In the genomic region with DNA sequence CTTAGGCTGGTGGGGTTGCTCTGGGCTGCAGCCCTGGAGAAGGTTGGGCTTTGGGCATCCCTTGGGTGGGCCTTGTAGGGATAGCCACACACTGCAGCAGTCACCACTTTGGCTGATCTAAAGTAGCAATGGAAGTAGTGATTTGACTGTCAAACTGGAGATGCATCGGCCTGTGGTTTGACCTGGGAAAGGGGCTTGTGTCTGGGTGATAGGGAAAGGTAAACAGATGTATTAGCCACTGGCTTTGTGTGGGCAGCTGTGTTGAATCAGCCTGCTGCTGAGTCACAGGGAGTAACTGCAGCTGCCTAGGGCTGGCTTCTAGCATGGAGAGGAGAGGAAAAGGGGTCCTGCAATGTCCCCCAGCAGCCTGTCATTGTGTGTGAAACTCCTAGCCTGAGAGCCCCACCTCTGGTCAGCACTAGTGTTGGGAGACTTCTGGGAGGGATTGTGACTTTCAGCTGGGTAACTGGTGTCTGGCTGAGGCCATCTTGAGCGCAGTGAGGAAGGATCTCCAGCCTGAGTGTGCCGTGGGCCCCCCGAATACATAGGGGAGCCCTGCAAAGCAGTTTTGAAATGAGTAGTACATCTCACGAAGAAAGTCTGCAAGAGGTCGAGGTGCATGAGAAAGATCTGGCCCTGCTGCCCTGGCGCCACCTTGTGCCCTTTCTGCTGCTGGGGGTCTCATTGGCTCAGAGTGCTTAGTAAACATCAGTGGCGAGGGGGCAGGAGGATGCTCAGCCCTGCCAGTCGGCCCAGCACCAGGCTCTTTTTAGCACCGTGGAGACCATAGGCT, we compare ENCODE assay signal across 9 cellular contexts.
A peak's percentile ranks its signal among the peaks of the same experiment; 100 is the strongest.
DNase-seq lines count a peak whose midpoint lies in the region; TF ChIP-seq lines count a peak whose summit lies in the region.
"Had no signal": no experiment of that assay in that cellular context is flagged by ENCODE, and none has a peak within 500 bp of the region (broad histone marks: within the 10 kb centered on the region; RNA-seq: fewer than 3 reads in every experiment).

No MANE protein-coding gene starts in this region.

- no peak overlapping the region for H2BK120ac ChIP-seq in mesenchymal stem cell (ENCODE audit: low read depth, low read length)

- peak overlapping the region; percentile 53 for H3K9ac ChIP-seq in mesenchymal stem cell (ENCODE audit: low read length)

- no peaks in the 10 kb centered on the region for H3K79me1 ChIP-seq in mesenchymal stem cell (replicated peaks; ENCODE audit: low read length, poor library complexity, severe bottlenecking)

- H2AK5ac ChIP-seq in mesenchymal stem cell (ENCODE audit: low read length, severe bottlenecking) = peak overlapping the region; percentile 78

- H3K27me3 ChIP-seq in mesenchymal stem cell (ENCODE audit: control insufficient read depth in 1 of 2, insufficient read depth in 1 of 2, low read length in 2 of 2) (no peaks in the 10 kb centered on the region), thyroid gland (no peaks in the 10 kb centered on the region)

- no peak for TF ChIP-seq POLR2A in thyroid gland (IDR thresholded peaks at IDR 0.05)

- DNase-seq in GM04504 (ENCODE audit: low read depth) (peak; percentile 35), HCEC 1CT (peak; percentile 87), mesenchymal stem cell (peak; percentile 96), GF-D8 (lab: John Stamatoyannopoulos, UW) (no peak), thyroid gland (no peak), posterior cingulate gyrus (no peak)
- peak; percentile 7 for DNase-seq in T-helper 2 cell treated with Interferon-gamma antibody and Interleukin-4, amounts not matched to agents 5 μg/mL and 100 μg/mL, for 36 hours (ENCODE audit: low spot score)

- H3K4ac ChIP-seq in mesenchymal stem cell (ENCODE audit: low read depth in 1 of 2, low read length in 2 of 2) = peak overlapping the region; percentile 46 to 97

- no peaks in the 10 kb centered on the region for H3K4me1 Mint-ChIP-seq in T-helper 2 cell treated with Interferon-gamma antibody and Interleukin-4, amounts not matched to agents 5 μg/mL and 100 μg/mL, for 36 hours (ENCODE audit: low read depth)

- intact Hi-C loops in thyroid gland (cut with DNase I) (no loop called here), posterior cingulate gyrus (cut with DNase I) (no loop called here)

- H3K4me2 ChIP-seq in mesenchymal stem cell (ENCODE audit: low read length, poor library complexity, severe bottlenecking) = no peak overlapping the region

- H2BK12ac ChIP-seq in mesenchymal stem cell (ENCODE audit: low read length in 2 of 2) = peak overlapping the region; percentile 12 to 100

- H3K9me3 Mint-ChIP-seq in T-helper 2 cell treated with Interferon-gamma antibody and Interleukin-4, amounts not matched to agents 5 μg/mL and 100 μg/mL, for 36 hours = no peaks in the 10 kb centered on the region
- H3K9me3 Mint-ChIP-seq: memory B cell had no signal

- H3K14ac ChIP-seq in mesenchymal stem cell (ENCODE audit: low read length in 2 of 2) = peak overlapping the region in 1 of 2 experiments; percentile 82

- H3K27me3 Mint-ChIP-seq in T-helper 2 cell treated with Interferon-gamma antibody and Interleukin-4, amounts not matched to agents 5 μg/mL and 100 μg/mL, for 36 hours (ENCODE audit: low read depth) = no peaks in the 10 kb centered on the region

- H4K8ac ChIP-seq in mesenchymal stem cell (ENCODE audit: low read length) = peak overlapping the region; percentile 38

- H3K27ac ChIP-seq in mesenchymal stem cell (ENCODE audit: low read length, poor library complexity, severe bottlenecking) (peak overlapping the region; percentile 93), thyroid gland (no peak overlapping the region)
- H3K27ac ChIP-seq: SK-N-MC had no signal

- H2BK15ac ChIP-seq in mesenchymal stem cell (ENCODE audit: low read depth, poor library complexity, severe bottlenecking) = peak overlapping the region; percentile 71

- WGBS in mesenchymal stem cell = 52% methylated on average over 10 of the region's 10 CpGs
- WGBS in thyroid gland, 2 donors = 87 to 88% methylated on average over 10 of the region's 10 CpGs

- H2BK5ac ChIP-seq in mesenchymal stem cell (ENCODE audit: low read depth, low read length, poor library complexity, severe bottlenecking) = peak overlapping the region; percentile 9

- H3K9me3 ChIP-seq in mesenchymal stem cell (ENCODE audit: control insufficient read depth, low read length) (peaks cover 4% of the 10 kb centered on the region), thyroid gland (no peaks in the 10 kb centered on the region)

- H3K27ac Mint-ChIP-seq in T-helper 2 cell treated with Interferon-gamma antibody and Interleukin-4, amounts not matched to agents 5 μg/mL and 100 μg/mL, for 36 hours = no peak overlapping the region
- H3K27ac Mint-ChIP-seq: memory B cell had no signal

- peak overlapping the region; percentile 74 for H4K91ac ChIP-seq in mesenchymal stem cell (ENCODE audit: low read length)

- peaks cover 6 to 90% of the 10 kb centered on the region in 2 experiments for H3K36me3 ChIP-seq in mesenchymal stem cell (ENCODE audit: control insufficient read depth in 1 of 2, insufficient read depth in 2 of 2, low read depth in 1 of 2, low read length in 2 of 2)
- no peaks in the 10 kb centered on the region for H3K36me3 ChIP-seq in thyroid gland

- H3K36me3 Mint-ChIP-seq in T-helper 2 cell treated with Interferon-gamma antibody and Interleukin-4, amounts not matched to agents 5 μg/mL and 100 μg/mL, for 36 hours (ENCODE audit: low read depth) = no peaks in the 10 kb centered on the region
- H3K36me3 Mint-ChIP-seq: memory B cell had no signal

- H3K4me1 ChIP-seq in mesenchymal stem cell (ENCODE audit: control insufficient read depth, insufficient read depth, low read depth, low read length) (peaks cover 24% of the 10 kb centered on the region), thyroid gland (no peaks in the 10 kb centered on the region)

- no peak overlapping the region for H2AFZ ChIP-seq in mesenchymal stem cell (ENCODE audit: low read depth, low read length)

- H3K4me3 Mint-ChIP-seq in T-helper 2 cell treated with Interferon-gamma antibody and Interleukin-4, amounts not matched to agents 5 μg/mL and 100 μg/mL, for 36 hours = no peak overlapping the region
- H3K4me3 Mint-ChIP-seq: memory B cell had no signal

- H3K23ac ChIP-seq in mesenchymal stem cell (ENCODE audit: low read length in 2 of 2) = no peak overlapping the region

- peak overlapping the region; percentile 74 to 100 for H3K18ac ChIP-seq in mesenchymal stem cell (ENCODE audit: low read depth in 1 of 2, low read length in 2 of 2)

- no peak for TF ChIP-seq CTCF in thyroid gland (IDR thresholded peaks at IDR 0.05)

- H3K4me3 ChIP-seq in mesenchymal stem cell (ENCODE audit: insufficient read depth in 1 of 2, low read depth in 1 of 2, low read length in 2 of 2) = no peak overlapping the region
- no peak overlapping the region for H3K4me3 ChIP-seq in thyroid gland (replicated peaks in 1 of 3)
- H3K4me3 ChIP-seq: SK-N-MC had no signal

Comparison
In these comparisons a context has a peak if more than half of its experiments do, and no peak if none do; other contexts are left out.
1. DNase-seq: peak in GM04504 (single experiment), HCEC 1CT (single experiment), T-helper 2 cell treated with Interferon-gamma antibody and Interleukin-4, amounts not matched to agents 5 μg/mL and 100 μg/mL, for 36 hours (single experiment) and mesenchymal stem cell (single experiment); none in GF-D8 (single experiment), thyroid gland (0 of 2) and posterior cingulate gyrus (0 of 10).